28 cellular contexts compared by ENCODE assay signal in the genomic region with DNA sequence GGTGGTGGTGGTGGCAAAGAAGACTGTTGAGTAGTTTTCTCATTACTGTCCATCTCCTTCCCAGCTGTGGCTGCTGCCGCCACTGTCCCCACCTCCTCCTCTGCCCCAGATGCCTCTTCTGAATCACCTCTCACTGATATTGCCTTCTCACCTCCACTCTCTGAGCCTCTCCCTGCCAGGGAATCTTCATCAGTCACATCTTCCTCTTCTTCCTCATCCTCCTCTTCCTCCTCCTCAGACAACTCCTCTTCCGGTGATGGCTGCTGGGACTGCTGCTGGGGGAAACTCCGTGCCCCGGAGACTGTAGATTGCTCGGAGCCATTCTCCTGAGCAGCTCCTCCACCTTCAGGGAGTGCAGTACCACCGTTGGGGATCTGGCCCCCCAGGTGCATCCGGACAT. TPM values are rescaled to one million over a fixed set of nuclear protein-coding genes. Genes with fewer than 3 reads are reported as not detected.
"Had no signal": no experiment of that assay in that cellular context is flagged by ENCODE, and none has a peak within 500 bp of the region (broad histone marks: within the 10 kb centered on the region; RNA-seq: fewer than 3 reads in every experiment).

No MANE protein-coding gene starts in this region.

- H3K4me3 Mint-ChIP-seq: activated CD4-positive, alpha-beta memory T cell treated with anti-CD3 and anti-CD28 coated beads, Interleukin-2, amount 10 ng/mL, durations not matched to agents 7 days and 5 days; activated naive CD4-positive, alpha-beta T cell treated with anti-CD3 and anti-CD28 coated beads, Interleukin-2, amount 10 ng/mL, durations not matched to agents 7 days and 5 days; activated naive CD8-positive, alpha-beta T cell treated with anti-CD3 and anti-CD28 coated beads, Interleukin-2, amount 50 U/mL, for 24 hours; effector memory CD8-positive, alpha-beta T cell; stimulated activated effector memory CD8-positive, alpha-beta T cell treated with anti-CD3 and anti-CD28 coated beads, Interleukin-12 subunit alpha, Interleukin-12 subunit beta, amount 100 ng/mL, for 72 hours; stimulated activated naive CD8-positive, alpha-beta T cell treated with anti-CD3 and anti-CD28 coated beads, Interleukin-15, amount 100 ng/mL, for 72 hours; T-helper 1 cell treated with Interleukin-12 subunit alpha and Interleukin-12 subunit beta and Interleukin-4 antibody, amounts not matched to agents 30 μg/mL and 1 μg/mL, for 36 hours had no signal

- H3K4me3 ChIP-seq: body of pancreas, esophagus squamous epithelium, gastrocnemius medialis, tibial artery had no signal

- H3K27ac ChIP-seq: body of pancreas, esophagus squamous epithelium, gastrocnemius medialis, parathyroid adenoma, tibial artery had no signal

- FAIRE-seq: keratinocyte, small intestine had no signal

- H2AFZ ChIP-seq: parathyroid adenoma had no signal

- H3K9ac ChIP-seq: parathyroid adenoma had no signal

- H3K27me3 Mint-ChIP-seq: activated naive CD8-positive, alpha-beta T cell treated with anti-CD3 and anti-CD28 coated beads, Interleukin-2, amount 50 U/mL, for 24 hours; stimulated activated naive CD8-positive, alpha-beta T cell treated with anti-CD3 and anti-CD28 coated beads, Interleukin-15, amount 100 ng/mL, for 72 hours had no signal

- H3K79me2 ChIP-seq: parathyroid adenoma had no signal

- H3K9me3 Mint-ChIP-seq: activated CD4-positive, alpha-beta memory T cell treated with anti-CD3 and anti-CD28 coated beads, Interleukin-2, amount 10 ng/mL, durations not matched to agents 7 days and 5 days; activated naive CD4-positive, alpha-beta T cell treated with anti-CD3 and anti-CD28 coated beads, Interleukin-2, amount 10 ng/mL, durations not matched to agents 7 days and 5 days; activated naive CD8-positive, alpha-beta T cell treated with anti-CD3 and anti-CD28 coated beads, Interleukin-2, amount 50 U/mL, for 24 hours; effector memory CD8-positive, alpha-beta T cell; stimulated activated effector memory CD8-positive, alpha-beta T cell treated with anti-CD3 and anti-CD28 coated beads, Interleukin-12 subunit alpha, Interleukin-12 subunit beta, amount 100 ng/mL, for 72 hours; stimulated activated naive CD8-positive, alpha-beta T cell treated with anti-CD3 and anti-CD28 coated beads, Interleukin-15, amount 100 ng/mL, for 72 hours; T-helper 1 cell treated with Interleukin-12 subunit alpha and Interleukin-12 subunit beta and Interleukin-4 antibody, amounts not matched to agents 30 μg/mL and 1 μg/mL, for 36 hours had no signal

- H3K36me3 Mint-ChIP-seq: activated naive CD4-positive, alpha-beta T cell treated with anti-CD3 and anti-CD28 coated beads, Interleukin-2, amount 10 ng/mL, durations not matched to agents 7 days and 5 days; naive B cell had no signal

- H3K36me3 ChIP-seq: gastrocnemius medialis had no signal

- H3K27me3 ChIP-seq: body of pancreas, esophagus squamous epithelium, tibial artery had no signal

- H3K27ac Mint-ChIP-seq: activated CD4-positive, alpha-beta memory T cell treated with anti-CD3 and anti-CD28 coated beads, Interleukin-2, amount 10 ng/mL, durations not matched to agents 7 days and 5 days; activated naive CD4-positive, alpha-beta T cell treated with anti-CD3 and anti-CD28 coated beads, Interleukin-2, amount 10 ng/mL, durations not matched to agents 7 days and 5 days; activated naive CD8-positive, alpha-beta T cell treated with anti-CD3 and anti-CD28 coated beads, Interleukin-2, amount 50 U/mL, for 24 hours; stimulated activated effector memory CD8-positive, alpha-beta T cell treated with anti-CD3 and anti-CD28 coated beads, Interleukin-12 subunit alpha, Interleukin-12 subunit beta, amount 100 ng/mL, for 72 hours; stimulated activated naive CD8-positive, alpha-beta T cell treated with anti-CD3 and anti-CD28 coated beads, Interleukin-15, amount 100 ng/mL, for 72 hours; T-helper 1 cell treated with Interleukin-12 subunit alpha and Interleukin-12 subunit beta and Interleukin-4 antibody, amounts not matched to agents 30 μg/mL and 1 μg/mL, for 36 hours had no signal

- DNase-seq: activated CD4-positive, alpha-beta memory T cell treated with anti-CD3 and anti-CD28 coated beads, Interleukin-2, amount 10 ng/mL, durations not matched to agents 7 days and 5 days; activated CD4-positive, alpha-beta T cell treated with anti-CD3 and anti-CD28 coated beads for 48 hours; activated effector memory CD4-positive, alpha-beta T cell treated with anti-CD3 and anti-CD28 coated beads, Interleukin-2, amount 50 U/mL, for 16 hours; activated naive CD4-positive, alpha-beta T cell treated with anti-CD3 and anti-CD28 coated beads, Interleukin-2, amount 10 ng/mL, durations not matched to agents 7 days and 5 days; activated naive CD8-positive, alpha-beta T cell treated with anti-CD3 and anti-CD28 coated beads, Interleukin-2, amount 50 U/mL, for 24 hours; body of pancreas; caudate nucleus; effector memory CD8-positive, alpha-beta T cell; esophagus squamous epithelium; gastrocnemius medialis; hypothalamus; left colon; mesenchymal stem cell; naive B cell; small intestine; stimulated activated CD4-positive, alpha-beta T cell treated with anti-CD3 and anti-CD28 coated beads, Interleukin-2, amount 100 ng/mL, for 24 hours; stimulated activated naive CD8-positive, alpha-beta T cell treated with anti-CD3 and anti-CD28 coated beads, Interleukin-15, amount 100 ng/mL, for 72 hours; T1000; tibial artery had no signal

- H3K9me3 ChIP-seq: body of pancreas, esophagus squamous epithelium, gastrocnemius medialis, tibial artery had no signal

RNA-seq across cellular contexts. Expression of gene OR10G3, which starts 56.7 kb away (rescaled TPM):
- total RNA-seq: activated CD4-positive, alpha-beta memory T cell treated with anti-CD3 and anti-CD28 coated beads, Interleukin-2, amount 10 ng/mL, durations not matched to agents 7 days and 5 days; body of pancreas; dermis microvascular lymphatic vessel endothelial cell; esophagus squamous epithelium; gastrocnemius medialis; left colon; lower leg skin; mucosa of gallbladder; sciatic nerve; ureter had no signal
- polyA plus RNA-seq: keratinocyte, small intestine had no signal
